In the genomic region with DNA sequence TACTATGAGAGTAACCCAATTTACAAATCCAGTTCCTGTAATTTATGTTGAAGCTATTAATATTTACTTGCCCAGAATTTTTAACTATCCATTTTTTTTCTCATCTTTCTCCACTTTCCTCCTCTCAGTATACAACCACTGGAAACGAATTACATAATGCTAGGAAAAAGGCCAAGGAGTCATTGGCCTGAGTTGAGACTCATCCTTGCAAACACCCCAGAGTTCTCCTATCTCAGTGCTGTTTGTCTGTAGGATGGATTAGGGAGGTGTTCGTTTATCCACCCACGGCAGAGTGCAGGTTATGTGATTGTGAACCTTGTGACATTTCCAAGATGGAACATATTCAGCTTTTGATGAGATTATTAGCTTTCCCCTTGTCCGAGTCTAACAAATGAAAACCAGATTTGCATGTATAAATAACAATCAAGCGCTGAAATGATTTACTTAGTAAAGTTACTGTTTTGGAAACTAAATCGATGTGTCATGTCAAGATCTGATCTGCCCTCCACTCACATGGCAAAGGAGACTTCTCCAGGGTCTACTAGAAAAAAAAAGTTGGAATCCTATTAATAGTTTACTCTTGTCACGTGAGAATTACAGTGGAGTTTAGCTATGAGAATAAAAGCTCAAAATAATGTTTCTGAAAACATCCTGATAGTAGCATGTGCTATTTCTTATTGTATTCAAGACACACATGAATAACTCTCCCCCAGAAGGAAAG, we compare ENCODE assay signal across 27 cellular contexts.
DNase-seq lines count a peak whose midpoint lies in the region; ATAC-seq and TF ChIP-seq lines count a peak whose summit lies in the region.
"Had no signal": no experiment of that assay in that cellular context is flagged by ENCODE, and none has a peak within 500 bp of the region (broad histone marks: within the 10 kb centered on the region; RNA-seq: fewer than 3 reads in every experiment).

No MANE protein-coding gene starts in this region.

- intact Hi-C loops in left ventricle myocardium inferior (cut with micrococcal nuclease), result no loop called here

- H3K27ac ChIP-seq in left ventricle myocardium inferior (replicated peaks) (peak overlapping the region; percentile 60), Peyer's patch (no peak overlapping the region)

- H3K36me3 ChIP-seq in left ventricle myocardium inferior (no peaks in the 10 kb centered on the region), Peyer's patch (no peaks in the 10 kb centered on the region)
- H3K36me3 ChIP-seq: esophagus muscularis mucosa, sigmoid colon, transverse colon had no signal

- no peaks in the 10 kb centered on the region for H3K9me3 ChIP-seq in left ventricle myocardium inferior (replicated peaks)
- no peaks in the 10 kb centered on the region for H3K9me3 ChIP-seq in Peyer's patch
- H3K9me3 ChIP-seq: esophagus muscularis mucosa, sigmoid colon, SK-N-SH, transverse colon had no signal

- H3K27me3 ChIP-seq in left ventricle myocardium inferior (ENCODE audit: low read depth) (no peaks in the 10 kb centered on the region), Peyer's patch (no peaks in the 10 kb centered on the region)
- H3K27me3 ChIP-seq: esophagus muscularis mucosa, sigmoid colon, transverse colon had no signal

- H3K4me3 ChIP-seq in left ventricle myocardium inferior (no peak overlapping the region), Peyer's patch (no peak overlapping the region)
- H3K4me3 ChIP-seq: esophagus muscularis mucosa, GM12878, lung, sigmoid colon, transverse colon had no signal

- TF ChIP-seq CTCF in AG09319 (IDR thresholded peaks at IDR 0.05; ENCODE audit: low read depth, low read length) (no peak), left ventricle myocardium inferior (IDR thresholded peaks at IDR 0.05; ENCODE audit: borderline replicate concordance) (no peak), omental fat pad (IDR thresholded peaks at IDR 0.05) (no peak), Peyer's patch (IDR thresholded peaks at IDR 0.05) (no peak)

- peak; percentile 65 for ATAC-seq in omental fat pad (ENCODE audit: low FRiP score)
- ATAC-seq: activated CD4-positive, CD25-positive, alpha-beta regulatory T cell treated with anti-CD3 and anti-CD28 coated beads, Interleukin-2, amount 50 U/mL, for 24 hours; GM12878 had no signal

- peak; percentile 52 for DNase-seq in AG09319 (ENCODE audit: extremely low read depth, low read depth)
- DNase-seq in dermis blood vessel endothelial cell, result peak; percentile 1
- DNase-seq in left ventricle myocardium inferior, result no peak
- no peak for DNase-seq in omental fat pad (ENCODE audit: low spot score)
- no peak for DNase-seq in Peyer's patch
- no peak for DNase-seq in activated CD4-positive, alpha-beta T cell treated with anti-CD3 and anti-CD28 coated beads for 1 hour
- no peak for DNase-seq in cerebellar nuclear complex (lab: John Stamatoyannopoulos, UW)
- no peak for DNase-seq in foreskin melanocyte
- DNase-seq: activated CD4-positive, alpha-beta T cell treated with anti-CD3 and anti-CD28 coated beads, Interleukin-2, amount 50 U/mL, for 48 hours; activated naive CD4-positive, alpha-beta T cell; C1 segment of cervical spinal cord; DMS153; endodermal cell; Kasumi-1; NCI-H1417; NCI-H2081; NCI-H2227 treated with DMSO at 0.1 percent for 48 hours; NCI-H526; nephron progenitor cell; sigmoid colon; SK-N-SH; stimulated activated CD4-positive, alpha-beta T cell treated with anti-CD3 and anti-CD28 coated beads, Interleukin-4, amount 100 ng/mL, for 24 hours; transverse colon had no signal

- TF ChIP-seq POLR2A in Peyer's patch (IDR thresholded peaks at IDR 0.05), result no peak

- peaks cover 28% of the 10 kb centered on the region for H3K4me1 ChIP-seq in left ventricle myocardium inferior
- H3K4me1 ChIP-seq in Peyer's patch, result no peaks in the 10 kb centered on the region
- H3K4me1 ChIP-seq: sigmoid colon, transverse colon had no signal

Comparison
In these comparisons a context has a peak if more than half of its experiments do, and no peak if none do; other contexts are left out.
1. DNase-seq: peak in AG09319 (single experiment) and dermis blood vessel endothelial cell (single experiment); none in left ventricle myocardium inferior (single experiment), omental fat pad (single experiment), Peyer's patch (0 of 3), activated CD4-positive, alpha-beta T cell treated with anti-CD3 and anti-CD28 coated beads for 1 hour (single experiment), cerebellar nuclear complex (0 of 2) and foreskin melanocyte (single experiment).